In the genomic region with DNA sequence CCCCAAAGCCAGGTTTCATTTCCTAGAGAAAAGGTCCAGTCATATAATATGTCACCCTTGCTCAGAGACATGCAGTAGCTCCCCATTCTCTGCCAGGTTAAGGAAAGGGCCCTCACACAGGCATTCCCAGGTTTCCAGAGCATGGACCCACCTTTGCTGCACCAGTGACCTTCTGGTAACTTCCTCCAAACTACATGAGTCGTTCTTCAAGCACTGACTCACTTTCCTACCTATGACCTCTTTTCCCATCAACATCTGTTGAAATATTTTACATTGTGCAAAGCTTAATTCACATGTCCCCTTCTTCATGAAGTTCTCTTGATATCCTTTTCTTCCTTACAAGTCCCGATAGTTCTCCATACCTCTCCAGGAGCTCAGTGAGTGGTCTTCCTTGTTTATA, we compare ENCODE assay signal across 20 cellular contexts. TPM values are rescaled to one million over a fixed set of nuclear protein-coding genes. Genes with fewer than 3 reads are reported as not detected.
A peak's percentile ranks its signal among the peaks of the same experiment; 100 is the strongest.
DNase-seq lines count a peak whose midpoint lies in the region; ATAC-seq, FAIRE-seq and TF ChIP-seq lines count a peak whose summit lies in the region.
"Had no signal": no experiment of that assay in that cellular context is flagged by ENCODE, and none has a peak within 500 bp of the region (broad histone marks: within the 10 kb centered on the region; RNA-seq: fewer than 3 reads in every experiment).

No MANE protein-coding gene starts in this region.

- H2AFZ ChIP-seq in GM23248 (no peak overlapping the region), PC-9 (no peak overlapping the region)

- H3K9me2 ChIP-seq in GM23248 (ENCODE audit: insufficient read depth) (no peaks in the 10 kb centered on the region), PC-9 (ENCODE audit: insufficient read depth) (no peaks in the 10 kb centered on the region; the same call in 1 of the 2 replicates)

- H3K4me3 Mint-ChIP-seq in CD8-positive, alpha-beta memory T cell, result peak overlapping the region in 1 of 7 donors; percentile 73
- H3K4me3 Mint-ChIP-seq: activated naive CD4-positive, alpha-beta T cell treated with anti-CD3 and anti-CD28 coated beads, Interleukin-2, amount 50 U/mL, for 24 hours; T-cell had no signal

- no peak for ATAC-seq in GM18861 (IDR thresholded peaks at IDR 0.05; ENCODE audit: unreplicated experiment)
- ATAC-seq: T-cell had no signal

- POLR2A ChIA-PET in PC-9 (lab: Charles Lee; ENCODE audit: unreplicated experiment), result no interaction called here
- POLR2A ChIA-PET in CD8-positive, alpha-beta memory T cell (lab: Charles Lee), result no interaction called here

- no peak for FAIRE-seq in HTR-8/SVneo (lab: Jason Lieb, UNC)
- FAIRE-seq: frontal cortex had no signal

- no peaks in the 10 kb centered on the region for H3F3A ChIP-seq in GM23248 (ENCODE audit: insufficient read depth)
- peaks cover 11% of the 10 kb centered on the region; the same call in 1 of the 2 replicates for H3F3A ChIP-seq in PC-9 (ENCODE audit: insufficient read depth, low read depth)

- H4K20me1 ChIP-seq in GM23248 (ENCODE audit: insufficient read depth), result no peaks in the 10 kb centered on the region
- H4K20me1 ChIP-seq in PC-9 (ENCODE audit: insufficient read depth), result no peaks in the 10 kb centered on the region

- peaks cover 0 to 9% of the 10 kb centered on the region in 2 donors for H3K27me3 Mint-ChIP-seq in CD8-positive, alpha-beta memory T cell
- H3K27me3 Mint-ChIP-seq: activated naive CD4-positive, alpha-beta T cell treated with anti-CD3 and anti-CD28 coated beads, Interleukin-2, amount 50 U/mL, for 24 hours; T-cell had no signal

- no peaks in the 10 kb centered on the region for H3K27me3 ChIP-seq in GM23248 (replicated peaks; ENCODE audit: insufficient read depth)
- H3K27me3 ChIP-seq in PC-9 (ENCODE audit: insufficient read depth, low read depth), result no peaks in the 10 kb centered on the region
- no peaks in the 10 kb centered on the region for H3K27me3 ChIP-seq in CD8-positive, alpha-beta memory T cell (ENCODE audit: insufficient read depth, low read length, poor library complexity, severe bottlenecking)
- H3K27me3 ChIP-seq: right atrium auricular region had no signal

- intact Hi-C loops in PC-9 (cut with micrococcal nuclease; ENCODE audit: unreplicated experiment), result loop anchor here (5.0 to 10.0 kb wide), 2 partner anchors 190 to 852 kb away; no protein-coding TSS in a partner anchor

- CTCF ChIA-PET in PC-9 (lab: Charles Lee), result interaction anchor here (0.5 to 4.9 kb wide), 6 partner anchors 34 to 304 kb away, joined by 3 to 44 read pairs (median 19); a partner anchor contains a TSS
- CTCF ChIA-PET in CD8-positive, alpha-beta memory T cell (lab: Charles Lee), result interaction anchor here (1.5 to 14.1 kb wide), 3 partner anchors 12 to 303 kb away, joined by 3 to 249 read pairs (median 6); no protein-coding TSS in a partner anchor

- H3K4me3 ChIP-seq in GM23248, result no peak overlapping the region
- no peak overlapping the region for H3K4me3 ChIP-seq in PC-9
- H3K4me3 ChIP-seq in epithelial cell of esophagus (ENCODE audit: low read length), result no peak overlapping the region
- H3K4me3 ChIP-seq in CD8-positive, alpha-beta memory T cell (ENCODE audit: low read length), result no peak overlapping the region
- H3K4me3 ChIP-seq: HAP-1, lower lobe of right lung, right atrium auricular region had no signal

- peaks cover 4 to 25% (median 4%) of the 10 kb centered on the region in 3 donors for H3K4me1 Mint-ChIP-seq in CD8-positive, alpha-beta memory T cell

- H3K4me1 ChIP-seq in GM23248 (ENCODE audit: insufficient read depth) (no peaks in the 10 kb centered on the region), PC-9 (replicated peaks; ENCODE audit: insufficient read depth) (peaks cover 42% of the 10 kb centered on the region)
- no peaks in the 10 kb centered on the region for H3K4me1 ChIP-seq in CD8-positive, alpha-beta memory T cell (ENCODE audit: insufficient read depth, low read length)
- H3K4me1 ChIP-seq: HAP-1 had no signal

- H3K4me2 ChIP-seq in GM23248 (ENCODE audit: unreplicated experiment) (no peak overlapping the region), PC-9 (peak overlapping the region; percentile 34)

- no TSS peak for BruUV-seq in PC-9 (replicated peaks; lab: Mats Ljungman, UMichigan)

- DNase-seq in Caki2 (ENCODE audit: low read depth), result peak; percentile 12
- DNase-seq in GM23248, result peak; percentile 40
- peak in 1 of 2 experiments; percentile 79 for DNase-seq in PC-9
- DNase-seq in epithelial cell of esophagus (ENCODE audit: low read depth), result peak; percentile 67
- DNase-seq in CD8-positive, alpha-beta memory T cell, result no peak
- DNase-seq in mucosa of gallbladder (ENCODE audit: low spot score), result no peak
- no peak for DNase-seq in HTR-8/SVneo (ENCODE audit: insufficient read length, low spot score)
- DNase-seq: activated CD4-positive, alpha-beta T cell treated with anti-CD3 and anti-CD28 coated beads, Interleukin-2, amount 50 U/mL, for 4 hours; cortex of kidney; hippocampal formation; lower lobe of right lung; NCI-H1417; NCI-H524 treated with DMSO at 0.1 percent for 48 hours; Right ventricle myocardium superior; T-cell had no signal

- WGBS in GM23248 (ENCODE audit: low coverage in 1 of 2, low lambda C conversion rate in 2 of 2, missing lambda C conversion rate in 2 of 2), 2 experiments, result 78 to 87% methylated on average over 2 of the region's 2 CpGs

- H3K9me3 ChIP-seq in GM23248 (ENCODE audit: low read depth) (no peaks in the 10 kb centered on the region), PC-9 (ENCODE audit: insufficient read depth, low read depth) (no peaks in the 10 kb centered on the region; the same call in 1 of the 2 replicates)
- no peaks in the 10 kb centered on the region for H3K9me3 ChIP-seq in CD8-positive, alpha-beta memory T cell (ENCODE audit: low read length)
- H3K9me3 ChIP-seq: HAP-1, lower lobe of right lung, right atrium auricular region had no signal

- no peaks in the 10 kb centered on the region for H3K79me2 ChIP-seq in GM23248 (ENCODE audit: insufficient read depth)
- no peaks in the 10 kb centered on the region for H3K79me2 ChIP-seq in PC-9 (ENCODE audit: low read depth)

- H3K9ac ChIP-seq in GM23248, result no peak overlapping the region

- H3K27ac ChIP-seq in GM23248 (no peak overlapping the region), PC-9 (peak overlapping the region; percentile 75)
- H3K27ac ChIP-seq in CD8-positive, alpha-beta memory T cell (ENCODE audit: low read depth, low read length), result no peak overlapping the region
- H3K27ac ChIP-seq: lower lobe of right lung, right atrium auricular region had no signal

- in situ Hi-C loops in Caki2 (cut with HindIII; ENCODE audit: low pct_unique_long_range_greater_than_20kb, low sequenced_read_pairs), result no loop called here
- in situ Hi-C loops in GM23248 (cut with MboI), result loop anchor here (5.0 kb wide), 1 partner anchor 300 kb away; no protein-coding TSS in a partner anchor

- no peaks in the 10 kb centered on the region for H3K9me3 Mint-ChIP-seq in CD8-positive, alpha-beta memory T cell
- H3K9me3 Mint-ChIP-seq: activated naive CD4-positive, alpha-beta T cell treated with anti-CD3 and anti-CD28 coated beads, Interleukin-2, amount 50 U/mL, for 24 hours; T-cell had no signal

- no peaks in the 10 kb centered on the region for H3K36me3 Mint-ChIP-seq in CD8-positive, alpha-beta memory T cell
- H3K36me3 Mint-ChIP-seq: activated naive CD4-positive, alpha-beta T cell treated with anti-CD3 and anti-CD28 coated beads, Interleukin-2, amount 50 U/mL, for 24 hours; T-cell had no signal

- H3K36me3 ChIP-seq in GM23248 (ENCODE audit: low read depth) (no peaks in the 10 kb centered on the region), PC-9 (ENCODE audit: low read depth) (peaks cover 38% of the 10 kb centered on the region; the same call in 1 of the 2 replicates)
- no peaks in the 10 kb centered on the region for H3K36me3 ChIP-seq in CD8-positive, alpha-beta memory T cell (ENCODE audit: insufficient read depth, low read length)
- H3K36me3 ChIP-seq: HAP-1, lower lobe of right lung, right atrium auricular region had no signal

- TF ChIP-seq CTCF in PC-9 (conservative IDR thresholded peaks at IDR 0.05) (no peak), epithelial cell of esophagus (IDR thresholded peaks at IDR 0.05; ENCODE audit: insufficient read depth, low read depth, low read length, missing control alignments) (no peak)

- peak overlapping the region in 1 of 8 donors; percentile 80 for H3K27ac Mint-ChIP-seq in CD8-positive, alpha-beta memory T cell
- H3K27ac Mint-ChIP-seq: activated naive CD4-positive, alpha-beta T cell treated with anti-CD3 and anti-CD28 coated beads, Interleukin-2, amount 50 U/mL, for 24 hours had no signal

RNA-seq across cellular contexts. Expression of a gene that starts 25.9 kb away (rescaled TPM):
- 2.4 and 5.1 TPM in 2 replicates for total RNA-seq in Caki2 (2014; rRNA removed; shearing (Covaris generic); ENCODE audit: low replicate concordance)
- 1.1 and 1.5 TPM in 2 replicates for total RNA-seq in GM23248 (2014; rRNA removed; shearing (Covaris generic))
- 0.22 and 0.88 TPM in 2 replicates for polyA plus RNA-seq in GM23248 (2016; fragmentation: Nextera tagmentation; extraction: Ambion mirVana)
- total RNA-seq in PC-9 (2021), result 32.1 and 38.8 TPM in 2 replicates
- total RNA-seq in CD8-positive, alpha-beta memory T cell, result not detected
- not detected for polyA plus RNA-seq in CD8-positive, alpha-beta memory T cell
- 2.7 TPM for total RNA-seq in mucosa of gallbladder
- total RNA-seq: T-cell had no signal

Comparison
In these comparisons a context has a peak if more than half of its experiments do, and no peak if none do; other contexts are left out.
1. DNase-seq: peak in Caki2 (single experiment), GM23248 (single experiment) and epithelial cell of esophagus (single experiment); none in CD8-positive, alpha-beta memory T cell (0 of 5), mucosa of gallbladder (single experiment) and HTR-8/SVneo (single experiment).